Comparison of ENCODE assay signal across 8 cellular contexts in genomic region chr9:38619556-38620447, GRCh38. TPM values are rescaled to one million over a fixed set of nuclear protein-coding genes. Genes with fewer than 3 reads are reported as not detected.
DNase-seq lines count a peak whose midpoint lies in the region; ATAC-seq and TF ChIP-seq lines count a peak whose summit lies in the region.

No MANE protein-coding gene starts in this region.

- intact Hi-C loops in vagina (cut with DNase I) = no loop called here

- no peaks in the 10 kb centered on the region for H4K20me1 ChIP-seq in neural cell (ENCODE audit: insufficient read depth)

- peak overlapping the region; percentile 39 for H3K4me2 ChIP-seq in neural cell (ENCODE audit: low read length)

- H3K4me1 ChIP-seq in vagina = peaks cover 29% of the 10 kb centered on the region

- CTCF ChIA-PET in activated CD4-positive, alpha-beta memory T cell treated with anti-CD3 and anti-CD28 coated beads, Interleukin-2, amount 10 ng/mL, durations not matched to agents 7 days and 5 days (lab: Charles Lee) = interaction anchor here (1.1 to 1.3 kb wide), 3 partner anchors 53 to 139 kb away, joined by 3 to 7 read pairs (median 4); no protein-coding TSS in a partner anchor

- H3K36me3 ChIP-seq in neural cell (ENCODE audit: insufficient read depth, low read length) (no peaks in the 10 kb centered on the region), vagina (no peaks in the 10 kb centered on the region)

- no peak for TF ChIP-seq RAD21 in neural cell (conservative IDR thresholded peaks at IDR 0.05)

- no peaks in the 10 kb centered on the region for H3K36me3 Mint-ChIP-seq in activated CD4-positive, alpha-beta memory T cell treated with anti-CD3 and anti-CD28 coated beads, Interleukin-2, amount 10 ng/mL, durations not matched to agents 7 days and 5 days (ENCODE audit: low read depth)

- TF ChIP-seq EP300 in neural cell (conservative IDR thresholded peaks at IDR 0.05; ENCODE audit: poor library complexity, severe bottlenecking) = no peak

- no peaks in the 10 kb centered on the region for H3K79me2 ChIP-seq in neural cell (replicated peaks; ENCODE audit: insufficient read depth, low read length)

- H3F3A ChIP-seq in neural cell (ENCODE audit: insufficient read depth, low read length, poor library complexity, severe bottlenecking) = no peaks in the 10 kb centered on the region

- H3K9me3 Mint-ChIP-seq in activated CD4-positive, alpha-beta memory T cell treated with anti-CD3 and anti-CD28 coated beads, Interleukin-2, amount 10 ng/mL, durations not matched to agents 7 days and 5 days = peaks cover 4% of the 10 kb centered on the region

- H3K9me2 ChIP-seq in neural cell (ENCODE audit: insufficient read depth, low read length) = no peaks in the 10 kb centered on the region

- H2AFZ ChIP-seq in neural cell (ENCODE audit: low read depth, low read length) = peak overlapping the region; percentile 24

- peak overlapping the region; percentile 87 for H3K4me3 Mint-ChIP-seq in activated CD4-positive, alpha-beta memory T cell treated with anti-CD3 and anti-CD28 coated beads, Interleukin-2, amount 10 ng/mL, durations not matched to agents 7 days and 5 days

- POLR2A ChIA-PET in activated CD4-positive, alpha-beta memory T cell treated with anti-CD3 and anti-CD28 coated beads, Interleukin-2, amount 10 ng/mL, durations not matched to agents 7 days and 5 days (lab: Charles Lee) = no interaction called here

- no peak overlapping the region for H3K27ac ChIP-seq in neural cell (ENCODE audit: low read length)
- H3K27ac ChIP-seq in vagina = no peak overlapping the region

- peak overlapping the region; percentile 26 for H3K9ac ChIP-seq in neural cell (ENCODE audit: low read length)

- H3K4me3 ChIP-seq in neural cell (ENCODE audit: low read length) (peak overlapping the region; percentile 72), vagina (peak overlapping the region; percentile 40 to 41)

- TF ChIP-seq POLR2A in vagina (IDR thresholded peaks at IDR 0.05) = no peak

- DNase-seq in NCI-H2171 treated with DMSO at 0.1 percent for 48 hours (lab: John Stamatoyannopoulos, UW) (peak; percentile 50), NCI-H2171 (lab: John Stamatoyannopoulos, UW) (no peak), vagina (ENCODE audit: extremely low spot score in 2 of 2) (no peak), COLO829 (ENCODE audit: low spot score) (no peak)
- DNase-seq in activated CD4-positive, alpha-beta memory T cell treated with anti-CD3 and anti-CD28 coated beads, Interleukin-2, amount 10 ng/mL, durations not matched to agents 7 days and 5 days = peak; percentile 29

- no peak overlapping the region for H3K27ac Mint-ChIP-seq in activated CD4-positive, alpha-beta memory T cell treated with anti-CD3 and anti-CD28 coated beads, Interleukin-2, amount 10 ng/mL, durations not matched to agents 7 days and 5 days

- TF ChIP-seq CTCF in neural cell (IDR thresholded peaks at IDR 0.05; ENCODE audit: poor library complexity, severe bottlenecking) (no peak), vagina (IDR thresholded peaks at IDR 0.05) (no peak)

- H3K9me3 ChIP-seq in neural cell (ENCODE audit: low read length) (peaks cover 9% of the 10 kb centered on the region), vagina (peaks cover 9% of the 10 kb centered on the region)

- peaks cover 13% of the 10 kb centered on the region for H3K4me1 Mint-ChIP-seq in activated CD4-positive, alpha-beta memory T cell treated with anti-CD3 and anti-CD28 coated beads, Interleukin-2, amount 10 ng/mL, durations not matched to agents 7 days and 5 days

- peaks cover 21% of the 10 kb centered on the region for H3K27me3 Mint-ChIP-seq in activated CD4-positive, alpha-beta memory T cell treated with anti-CD3 and anti-CD28 coated beads, Interleukin-2, amount 10 ng/mL, durations not matched to agents 7 days and 5 days

- H3K27me3 ChIP-seq in neural cell (ENCODE audit: insufficient read depth, low read depth, low read length) (peaks cover 60% of the 10 kb centered on the region), vagina (no peaks in the 10 kb centered on the region)

- peak; percentile 12 for ATAC-seq in esophagus mucosa
- ATAC-seq in HG02623 (IDR thresholded peaks at IDR 0.05; ENCODE audit: unreplicated experiment) = no peak

TF ChIP-seq in neural cell, 6 proteins besides CTCF, POLR2A, EP300 and RAD21:
- TF ChIP-seq REST (IDR thresholded peaks at IDR 0.05; ENCODE audit: borderline replicate concordance) (no peak), SMC3 (conservative IDR thresholded peaks at IDR 0.05; ENCODE audit: poor library complexity) (no peak), MXI1 (conservative IDR thresholded peaks at IDR 0.05; ENCODE audit: poor library complexity, severe bottlenecking) (no peak), POLR2AphosphoS5 (IDR thresholded peaks at IDR 0.05) (no peak)

RNA-seq across cellular contexts. Expression of gene ANKRD18A, which starts 0.6 kb away (rescaled TPM):
- total RNA-seq in activated CD4-positive, alpha-beta memory T cell treated with anti-CD3 and anti-CD28 coated beads, Interleukin-2, amount 10 ng/mL, durations not matched to agents 7 days and 5 days = 1 to 10 TPM; 3.1 to 3.4 TPM
- 3.0 TPM for total RNA-seq in esophagus mucosa
- polyA plus RNA-seq in neural cell = 0.45 TPM in 1 of 2 replicates, not detected in the other
- polyA minus RNA-seq in neural cell = 0.23 and 0.49 TPM in 2 replicates
- total RNA-seq in vagina = 1.5 TPM

Comparison
In these comparisons a context has a peak if more than half of its experiments do, and no peak if none do; other contexts are left out.
1. DNase-seq: peak in NCI-H2171 treated with DMSO at 0.1 percent for 48 hours (single experiment) and activated CD4-positive, alpha-beta memory T cell treated with anti-CD3 and anti-CD28 coated beads, Interleukin-2, amount 10 ng/mL, durations not matched to agents 7 days and 5 days (single experiment); none in NCI-H2171 (single experiment), vagina (0 of 2) and COLO829 (single experiment).